In genomic region chr20:33890557-33890956, GRCh38 we compare ENCODE assay signal across 8 cellular contexts.
"Had no signal": no experiment of that assay in that cellular context is flagged by ENCODE, and none has a peak within 500 bp of the region (broad histone marks: within the 10 kb centered on the region; RNA-seq: fewer than 3 reads in every experiment).

No MANE protein-coding gene starts in this region.

- H3K4me3 ChIP-seq: GM23248, HAP-1, K562 had no signal

- H3K9ac ChIP-seq: GM23248 had no signal

- H3K4me1 ChIP-seq: HAP-1 had no signal

- ATAC-seq: HCT116, K562 had no signal

- H2AFZ ChIP-seq: GM23248 had no signal

- H3K36me3 ChIP-seq: HAP-1 had no signal

- H3K27ac ChIP-seq: GM23248 had no signal

- H3K9me3 ChIP-seq: HAP-1 had no signal

- DNase-seq: GM23248, GOT3, H7, IMR-90, KG1 had no signal
